19 cellular contexts compared by ENCODE assay signal in genomic region chr2:75482398-75482797, GRCh38.
DNase-seq lines count a peak whose midpoint lies in the region.
"Had no signal": no experiment of that assay in that cellular context is flagged by ENCODE, and none has a peak within 500 bp of the region (broad histone marks: within the 10 kb centered on the region; RNA-seq: fewer than 3 reads in every experiment).

No MANE protein-coding gene starts in this region.

- H3K4me3 ChIP-seq in BLaER1, result no peak overlapping the region
- H3K4me3 ChIP-seq in SK-N-MC, result peak overlapping the region; percentile 19; the same call in 1 of the 2 replicates
- H3K4me3 ChIP-seq: A549, GM12878 had no signal

- DNase-seq in DMS53 (lab: John Stamatoyannopoulos, UW) (peak; percentile 21), DMS53 treated with DMSO at 0.1 percent for 48 hours (lab: John Stamatoyannopoulos, UW; ENCODE audit: unreplicated experiment) (no peak), NCI-H69 (lab: John Stamatoyannopoulos, UW) (peak; percentile 22), SK-N-MC (ENCODE audit: low read depth, low spot score) (no peak), D341Med (ENCODE audit: low spot score) (no peak), NCI-H2029 treated with DMSO at 0.1 percent for 48 hours (lab: John Stamatoyannopoulos, UW) (no peak)
- DNase-seq: AML-193; C1 segment of cervical spinal cord; CD4-positive, alpha-beta memory T cell; CD4-positive, CD25-positive, alpha-beta regulatory T cell; CD8-positive, alpha-beta memory T cell; COR-L47; DMS79 treated with DMSO at 0.1 percent for 48 hours; EL; GDM1 had no signal

- peaks cover 58% of the 10 kb centered on the region for H3K4me1 ChIP-seq in BLaER1
- H3K4me1 ChIP-seq: A549 had no signal

- peak overlapping the region; percentile 56 for H3K4me2 ChIP-seq in BLaER1
- H3K4me2 ChIP-seq: A549 had no signal

- H3K27ac ChIP-seq in BLaER1 (no peak overlapping the region), SK-N-MC (peak overlapping the region; percentile 74)
- H3K27ac ChIP-seq: 22Rv1, A549 had no signal

- H3K9ac ChIP-seq in BLaER1, result no peak overlapping the region
- H3K9ac ChIP-seq in SK-N-MC (ENCODE audit: insufficient read length), result no peak overlapping the region

- H3K9me3 ChIP-seq in BLaER1, result peaks cover 23% of the 10 kb centered on the region
- no peaks in the 10 kb centered on the region for H3K9me3 ChIP-seq in SK-N-MC (ENCODE audit: low read depth, low read length)

- no peaks in the 10 kb centered on the region for H3K27me3 ChIP-seq in BLaER1

- no peaks in the 10 kb centered on the region for H4K20me1 ChIP-seq in BLaER1

- no peaks in the 10 kb centered on the region for H3K36me3 ChIP-seq in BLaER1
- no peaks in the 10 kb centered on the region for H3K36me3 ChIP-seq in SK-N-MC (ENCODE audit: insufficient read depth, low read length)

Comparison
In these comparisons a context has a peak if more than half of its experiments do, and no peak if none do; other contexts are left out.
1. DNase-seq: peak in DMS53 (single experiment) and NCI-H69 (single experiment); none in DMS53 treated with DMSO at 0.1 percent for 48 hours (single experiment), SK-N-MC (single experiment), D341Med (single experiment) and NCI-H2029 treated with DMSO at 0.1 percent for 48 hours (single experiment).